20 cellular contexts compared by ENCODE assay signal in the genomic region with DNA sequence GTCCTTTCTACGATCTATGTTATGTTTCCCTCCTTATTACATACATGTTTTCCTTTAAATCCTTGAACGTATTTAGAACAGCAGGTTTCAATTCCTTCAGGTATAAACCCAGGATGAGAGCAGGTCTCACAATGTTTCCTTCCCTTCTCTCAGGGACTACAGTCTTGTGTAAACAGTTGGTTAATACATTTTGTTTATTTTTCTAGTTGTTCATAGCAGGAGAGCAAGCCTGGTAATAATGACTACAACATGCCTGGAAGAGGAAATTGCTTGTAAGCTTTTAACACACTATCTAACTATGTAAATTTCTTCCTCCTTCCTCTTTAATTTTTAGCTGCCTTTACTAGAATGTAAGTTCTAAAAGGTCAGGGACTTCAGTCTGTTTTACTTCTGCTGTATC. TPM values are rescaled to one million over a fixed set of nuclear protein-coding genes. Genes with fewer than 3 reads are reported as not detected.
A peak's percentile ranks its signal among the peaks of the same experiment; 100 is the strongest.
DNase-seq lines count a peak whose midpoint lies in the region; ATAC-seq and TF ChIP-seq lines count a peak whose summit lies in the region.
"Had no signal": no experiment of that assay in that cellular context is flagged by ENCODE, and none has a peak within 500 bp of the region (broad histone marks: within the 10 kb centered on the region; RNA-seq: fewer than 3 reads in every experiment).

No MANE protein-coding gene starts in this region.

- H3K36me3 ChIP-seq in lung (ENCODE audit: control insufficient read depth in 2 of 2, insufficient read depth in 2 of 2, low read length in 2 of 2) (no peaks in the 10 kb centered on the region), A673 (ENCODE audit: insufficient read depth, low read length, poor library complexity, severe bottlenecking) (no peaks in the 10 kb centered on the region), Karpas-422 (ENCODE audit: insufficient read depth, low read length) (no peaks in the 10 kb centered on the region)
- H3K36me3 ChIP-seq: HAP-1, MG63 had no signal

- TF ChIP-seq CTCF in epithelial cell of esophagus (IDR thresholded peaks at IDR 0.05; ENCODE audit: insufficient read depth, low read depth, low read length, missing control alignments) (no peak), lung (IDR thresholded peaks at IDR 0.05; ENCODE audit: control extremely low read depth, extremely low read depth) (no peak), A673 (conservative IDR thresholded peaks at IDR 0.05; ENCODE audit: low read depth, low read length) (no peak)

- H4K20me1 ChIP-seq in Karpas-422 (ENCODE audit: insufficient read depth, low read depth, low read length): no peaks in the 10 kb centered on the region

- POLR2A ChIA-PET in A673 (lab: Charles Lee; ENCODE audit: low non-redundant PET): no interaction called here

- H3K9me2 ChIP-seq in Karpas-422 (replicated peaks; ENCODE audit: insufficient read depth, low read length): no peaks in the 10 kb centered on the region

- WGBS in lung, 2 donors: 78 to 95% methylated on average over 2 of the region's 2 CpGs

- no peaks in the 10 kb centered on the region for H3K27me3 ChIP-seq in lung (ENCODE audit: control insufficient read depth, insufficient read depth)
- peaks cover 23% of the 10 kb centered on the region for H3K27me3 ChIP-seq in A673 (replicated peaks; ENCODE audit: insufficient read depth, low read depth, low read length, poor library complexity)
- no peaks in the 10 kb centered on the region for H3K27me3 ChIP-seq in Karpas-422 (ENCODE audit: low read length)
- H3K27me3 ChIP-seq: MG63 had no signal

- no TSS peak for BruUV-seq in A673 (replicated peaks; lab: Mats Ljungman, UMichigan)

- peak; percentile 34 for ATAC-seq in lung (ENCODE audit: insufficient read depth, low FRiP score)
- no peak for ATAC-seq in GM18502 (IDR thresholded peaks at IDR 0.05; ENCODE audit: poor library complexity, unreplicated experiment)

- H3K4me2 ChIP-seq in Karpas-422 (ENCODE audit: low read depth, low read length, poor library complexity, severe bottlenecking): no peak overlapping the region

- H3K27ac ChIP-seq in lung (ENCODE audit: low read depth in 1 of 2, low read length in 1 of 2) (no peak overlapping the region), A673 (ENCODE audit: low read depth, low read length, poor library complexity, severe bottlenecking) (no peak overlapping the region), Karpas-422 (ENCODE audit: low read length) (no peak overlapping the region)
- H3K27ac ChIP-seq: SK-N-MC had no signal

- peak; percentile 73 for DNase-seq in DMS53 treated with DMSO at 0.1 percent for 48 hours (lab: John Stamatoyannopoulos, UW; ENCODE audit: unreplicated experiment)
- peak; percentile 44 for DNase-seq in NCI-H748 (lab: John Stamatoyannopoulos, UW; ENCODE audit: unreplicated experiment)
- peak; percentile 20 for DNase-seq in epithelial cell of esophagus (ENCODE audit: low read depth)
- no peak for DNase-seq in lung (ENCODE audit: low spot score)
- no peak for DNase-seq in A673 (ENCODE audit: low spot score)
- DNase-seq in NCI-H345 (lab: John Stamatoyannopoulos, UW): no peak
- no peak for DNase-seq in Karpas-422
- DNase-seq: AML-193, EL, MG63, NCI-H1092, NCI-H1436 treated with DMSO at 0.1 percent for 48 hours, NCI-H2081, NCI-H774, Right ventricle myocardium superior had no signal

- H3K9me3 ChIP-seq in lung (ENCODE audit: control insufficient read depth in 2 of 2, insufficient read depth in 1 of 2, low read length in 1 of 2) (no peaks in the 10 kb centered on the region), A673 (ENCODE audit: low read depth, low read length, poor library complexity, severe bottlenecking) (no peaks in the 10 kb centered on the region), Karpas-422 (ENCODE audit: low read length) (no peaks in the 10 kb centered on the region)
- H3K9me3 ChIP-seq: HAP-1 had no signal

- no peak overlapping the region for H3K9ac ChIP-seq in Karpas-422 (ENCODE audit: low read length)

- intact Hi-C loops in A673 (cut with micrococcal nuclease; ENCODE audit: unreplicated experiment): no loop called here

- H3K4me1 ChIP-seq in lung (ENCODE audit: control insufficient read depth in 2 of 2, insufficient read depth in 2 of 2, low read length in 2 of 2) (no peaks in the 10 kb centered on the region), A673 (ENCODE audit: insufficient read depth, low read length, poor library complexity, severe bottlenecking) (no peaks in the 10 kb centered on the region), Karpas-422 (ENCODE audit: low read length) (no peaks in the 10 kb centered on the region)
- H3K4me1 ChIP-seq: HAP-1 had no signal

- no peaks in the 10 kb centered on the region for H3K79me2 ChIP-seq in Karpas-422 (ENCODE audit: low read length)

- H3K4me3 ChIP-seq in epithelial cell of esophagus (ENCODE audit: low read length): no peak overlapping the region
- H3K4me3 ChIP-seq in lung: no peak overlapping the region
- no peak overlapping the region for H3K4me3 ChIP-seq in A673 (ENCODE audit: low read depth, low read length, poor library complexity, severe bottlenecking)
- no peak overlapping the region for H3K4me3 ChIP-seq in Karpas-422 (ENCODE audit: low read length)
- H3K4me3 ChIP-seq: HAP-1, MG63, SK-N-MC had no signal

- H2AFZ ChIP-seq in Karpas-422 (ENCODE audit: low read length): no peak overlapping the region

- CTCF ChIA-PET in A673 (lab: Charles Lee): no interaction called here

RNA-seq across cellular contexts. Expression of a gene that starts 29.0 kb away (rescaled TPM):
- total RNA-seq in lung (10 to 100 TPM; 56.6 to 68.0 TPM), A673 (2021) (0.06 TPM in 1 of 2 replicates, not detected in the other)
- polyA plus RNA-seq in lung: 10 to 100 TPM in 1 of 2 donors, 1 to 10 TPM in 1; 9.5 to 12.8 TPM
- total RNA-seq in Karpas-422 (2014; rRNA removed; shearing (Covaris generic); ENCODE audit: low replicate concordance): not detected in 2 replicates
- total RNA-seq: HT-29, OCI-LY7 had no signal

Comparison
In these comparisons a context has a peak if more than half of its experiments do, and no peak if none do; other contexts are left out.
1. DNase-seq: peak in DMS53 treated with DMSO at 0.1 percent for 48 hours (single experiment), NCI-H748 (single experiment) and epithelial cell of esophagus (single experiment); none in lung (single experiment), A673 (single experiment), NCI-H345 (single experiment) and Karpas-422 (single experiment).
2. RNA of a gene that starts 29.0 kb away (total RNA-seq): 56.6 to 68.0 TPM in lung; 0.06 TPM in A673 and not detected in Karpas-422; every median in the first group is over 10 times any median in the second.